In the genomic region with DNA sequence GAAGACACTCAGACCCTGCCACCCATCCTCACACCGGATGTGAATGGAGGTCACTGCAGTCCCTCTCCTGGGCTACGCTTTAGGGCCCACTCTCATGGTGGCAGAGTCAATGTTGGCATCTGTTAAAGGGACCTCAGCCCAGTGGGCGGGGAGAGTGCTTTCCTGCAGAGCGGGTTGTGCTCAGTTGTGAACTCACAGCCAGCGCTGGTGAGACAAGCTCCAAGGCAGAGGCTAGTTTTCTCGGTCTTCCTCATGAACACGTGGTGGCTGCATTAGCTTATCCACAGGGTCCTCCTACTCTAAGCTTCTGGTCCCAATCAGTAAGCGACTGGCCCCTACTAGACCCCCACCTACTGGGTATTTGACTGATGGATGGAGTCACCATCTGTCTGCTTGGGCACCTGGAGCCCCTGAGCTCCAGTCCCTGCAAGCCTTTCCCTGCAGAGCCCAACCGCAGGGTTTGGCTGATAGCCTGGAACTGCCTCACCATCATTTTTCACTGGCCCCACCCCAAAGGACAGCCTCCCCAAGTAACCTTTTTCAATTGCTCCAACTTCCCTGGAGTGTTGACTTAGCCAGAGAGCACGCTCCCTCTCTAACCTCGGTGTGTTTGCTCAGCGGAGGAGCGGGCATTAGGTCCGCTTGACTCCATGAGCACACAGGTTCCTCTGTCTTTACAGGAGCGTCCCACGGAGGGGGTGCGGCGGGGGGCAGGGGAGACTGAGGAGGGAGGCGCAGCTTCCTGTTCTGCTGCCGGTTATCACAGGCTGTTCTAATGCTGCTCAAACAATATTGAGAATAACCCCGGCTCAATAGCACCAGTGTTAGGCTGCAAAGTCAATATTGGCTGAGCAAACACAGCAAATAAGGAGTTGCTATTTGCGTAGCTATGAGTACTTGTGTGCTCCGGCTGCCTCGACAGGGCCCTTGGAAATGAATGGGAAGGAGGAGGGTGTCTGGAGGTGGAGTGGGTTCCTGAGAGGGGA, we compare ENCODE assay signal across 9 cellular contexts.
DNase-seq lines count a peak whose midpoint lies in the region; ATAC-seq and TF ChIP-seq lines count a peak whose summit lies in the region.
"Had no signal": no experiment of that assay in that cellular context is flagged by ENCODE, and none has a peak within 500 bp of the region (broad histone marks: within the 10 kb centered on the region; RNA-seq: fewer than 3 reads in every experiment).

No MANE protein-coding gene starts in this region.

- peak; percentile 90 for ATAC-seq in sciatic nerve
- no peak for ATAC-seq in stimulated activated naive B cell treated with anti-CD40 and anti-IgM and Interleukin-4, amounts not matched to agents 10 μg/mL and 1 μg/mL and 100 μg/mL, for 72 hours (replicated peaks)
- no peak for ATAC-seq in HG03175 (IDR thresholded peaks at IDR 0.05; ENCODE audit: unreplicated experiment)
- no peak for ATAC-seq in HG03097 (IDR thresholded peaks at IDR 0.05; ENCODE audit: low FRiP score, unreplicated experiment)

- H3K4me3 Mint-ChIP-seq in stimulated activated naive B cell treated with anti-CD40 and anti-IgM and Interleukin-4, amounts not matched to agents 10 μg/mL and 1 μg/mL and 100 μg/mL, for 72 hours: no peak overlapping the region
- H3K4me3 Mint-ChIP-seq: activated naive CD8-positive, alpha-beta T cell had no signal

- H3K27ac Mint-ChIP-seq in stimulated activated naive B cell treated with anti-CD40 and anti-IgM and Interleukin-4, amounts not matched to agents 10 μg/mL and 1 μg/mL and 100 μg/mL, for 72 hours: no peak overlapping the region
- H3K27ac Mint-ChIP-seq: activated naive CD8-positive, alpha-beta T cell had no signal

- peaks cover 51 to 55% of the 10 kb centered on the region in 2 donors for H3K27me3 Mint-ChIP-seq in stimulated activated naive B cell treated with anti-CD40 and anti-IgM and Interleukin-4, amounts not matched to agents 10 μg/mL and 1 μg/mL and 100 μg/mL, for 72 hours

- no peak for TF ChIP-seq CTCF in fibroblast of pulmonary artery (IDR thresholded peaks at IDR 0.05; ENCODE audit: low read length, missing control alignments)
- TF ChIP-seq CTCF in GM10248 (IDR thresholded peaks at IDR 0.05; ENCODE audit: control extremely low read depth, extremely low read depth, low read depth, missing control alignments): no peak

- DNase-seq in HT1080 (ENCODE audit: low read depth) (peak; percentile 63), NCI-H748 treated with DMSO at 0.1 percent for 48 hours (lab: John Stamatoyannopoulos, UW) (peak; percentile 98), fibroblast of pulmonary artery (ENCODE audit: low read depth) (peak; percentile 50), sciatic nerve (ENCODE audit: low spot score) (peak; percentile 83), GM10248 (ENCODE audit: extremely low spot score) (no peak)
- no peak for DNase-seq in stimulated activated naive B cell treated with anti-CD40 and anti-IgM and Interleukin-4, amounts not matched to agents 10 μg/mL and 1 μg/mL and 100 μg/mL, for 72 hours

- intact Hi-C loops in sciatic nerve (cut with DNase I): no loop called here

- H3K9me3 Mint-ChIP-seq in stimulated activated naive B cell treated with anti-CD40 and anti-IgM and Interleukin-4, amounts not matched to agents 10 μg/mL and 1 μg/mL and 100 μg/mL, for 72 hours: peaks cover 0 to 4% of the 10 kb centered on the region in 2 donors

- CTCF ChIA-PET in GM10248 (lab: Yijun Ruan, JAX): interaction anchor here (1.7 kb wide), 1 partner anchor 11 kb away, joined by 5 read pairs; no protein-coding TSS in a partner anchor

- H3K4me3 ChIP-seq in fibroblast of pulmonary artery (replicated peaks; ENCODE audit: low read depth, low read length): no peak overlapping the region

- POLR2A ChIA-PET in GM10248 (lab: Yijun Ruan, JAX): no interaction called here

- peaks cover 2 to 6% of the 10 kb centered on the region in 2 donors for H3K4me1 Mint-ChIP-seq in stimulated activated naive B cell treated with anti-CD40 and anti-IgM and Interleukin-4, amounts not matched to agents 10 μg/mL and 1 μg/mL and 100 μg/mL, for 72 hours

- no peaks in the 10 kb centered on the region for H3K36me3 Mint-ChIP-seq in stimulated activated naive B cell treated with anti-CD40 and anti-IgM and Interleukin-4, amounts not matched to agents 10 μg/mL and 1 μg/mL and 100 μg/mL, for 72 hours

Comparison
In these comparisons a context has a peak if more than half of its experiments do, and no peak if none do; other contexts are left out.
1. DNase-seq: peak in HT1080 (single experiment), NCI-H748 treated with DMSO at 0.1 percent for 48 hours (single experiment), fibroblast of pulmonary artery (single experiment) and sciatic nerve (single experiment); none in stimulated activated naive B cell treated with anti-CD40 and anti-IgM and Interleukin-4, amounts not matched to agents 10 μg/mL and 1 μg/mL and 100 μg/mL, for 72 hours (single experiment) and GM10248 (single experiment).